Comparison of ENCODE assay signal across 8 cellular contexts in genomic region chr5:36241636-36242533, GRCh38. TPM values are rescaled to one million over a fixed set of nuclear protein-coding genes. Genes with fewer than 3 reads are reported as not detected.
DNase-seq lines count a peak whose midpoint lies in the region; ATAC-seq and TF ChIP-seq lines count a peak whose summit lies in the region.

TSS of gene NADK2 (minus strand) at chr5:36241925. CDS start at chr5:36241798, 127 bp downstream.

- POLR2A ChIA-PET in activated CD4-positive, alpha-beta T cell treated with anti-CD3 and anti-CD28 coated beads, Interleukin-2, amount 10 ng/mL, durations not matched to agents 7 days and 5 days (lab: Charles Lee): interaction anchor here (0.5 to 1.2 kb wide), 4 partner anchors 90 to 464 kb away, joined by 3 read pairs; partner anchors contain the start of genes LMBRD2 and SKP2

- CTCF ChIA-PET in activated CD4-positive, alpha-beta T cell treated with anti-CD3 and anti-CD28 coated beads, Interleukin-2, amount 10 ng/mL, durations not matched to agents 7 days and 5 days (lab: Charles Lee): interaction anchor here (0.7 to 2.8 kb wide), 17 partner anchors 9 to 498 kb away, joined by 3 to 14 read pairs (median 5); no protein-coding TSS in a partner anchor

- H3K36me3 Mint-ChIP-seq in CD14-positive monocyte: no peaks in the 10 kb centered on the region
- no peaks in the 10 kb centered on the region for H3K36me3 Mint-ChIP-seq in activated CD4-positive, alpha-beta T cell treated with anti-CD3 and anti-CD28 coated beads, Interleukin-2, amount 10 ng/mL, durations not matched to agents 7 days and 5 days (ENCODE audit: low read depth)

- peak; percentile 93 for DNase-seq in CD14-positive monocyte (ENCODE audit: low spot score)
- DNase-seq in NCI-H69 (lab: John Stamatoyannopoulos, UW): peak; percentile 97
- peak; percentile 94 for DNase-seq in activated CD4-positive, alpha-beta T cell treated with anti-CD3 and anti-CD28 coated beads, Interleukin-2, amount 10 ng/mL, durations not matched to agents 7 days and 5 days
- DNase-seq in cortex of kidney (lab: John Stamatoyannopoulos, UW): peak; percentile 96
- peak; percentile 94 to 95 for DNase-seq in left colon
- DNase-seq in stimulated activated CD4-positive, alpha-beta T cell treated with anti-CD3 and anti-CD28 coated beads, Interleukin-1b, Interleukin-23, amount 100 ng/mL, for 48 hours: peak; percentile 93

- H3K9me3 Mint-ChIP-seq in CD14-positive monocyte: peaks cover 0 to 2% (median 0%) of the 10 kb centered on the region in 7 donors
- H3K9me3 Mint-ChIP-seq in activated CD4-positive, alpha-beta T cell treated with anti-CD3 and anti-CD28 coated beads, Interleukin-2, amount 10 ng/mL, durations not matched to agents 7 days and 5 days: no peaks in the 10 kb centered on the region

- ATAC-seq in GM19351 (IDR thresholded peaks at IDR 0.05; ENCODE audit: unreplicated experiment) (peak; percentile 83), HG03521 (IDR thresholded peaks at IDR 0.05; ENCODE audit: unreplicated experiment) (peak; percentile 86), left colon (peak; percentile 90)

- peak within 1 kb of the TSS; percentile 89 to 95 for H3K4me3 Mint-ChIP-seq in CD14-positive monocyte
- H3K4me3 Mint-ChIP-seq in activated CD4-positive, alpha-beta T cell treated with anti-CD3 and anti-CD28 coated beads, Interleukin-2, amount 10 ng/mL, durations not matched to agents 7 days and 5 days: peak within 1 kb of the TSS; percentile 88

- peak within 1 kb of the TSS; percentile 82 to 96 (median 89) for H3K27ac Mint-ChIP-seq in CD14-positive monocyte
- peak within 1 kb of the TSS; percentile 97 for H3K27ac Mint-ChIP-seq in activated CD4-positive, alpha-beta T cell treated with anti-CD3 and anti-CD28 coated beads, Interleukin-2, amount 10 ng/mL, durations not matched to agents 7 days and 5 days

- peaks cover 28% of the 10 kb centered on the region for H3K4me1 Mint-ChIP-seq in CD14-positive monocyte
- H3K4me1 Mint-ChIP-seq in activated CD4-positive, alpha-beta T cell treated with anti-CD3 and anti-CD28 coated beads, Interleukin-2, amount 10 ng/mL, durations not matched to agents 7 days and 5 days: peaks cover 39% of the 10 kb centered on the region

- peaks cover 0 to 4% (median 2%) of the 10 kb centered on the region in 3 donors for H3K27me3 Mint-ChIP-seq in CD14-positive monocyte (ENCODE audit: low read depth in 3 of 3)
- peaks cover 2% of the 10 kb centered on the region for H3K27me3 Mint-ChIP-seq in activated CD4-positive, alpha-beta T cell treated with anti-CD3 and anti-CD28 coated beads, Interleukin-2, amount 10 ng/mL, durations not matched to agents 7 days and 5 days

- intact Hi-C loops in CD14-positive monocyte (cut with micrococcal nuclease): loop anchor here (5.0 to 10.0 kb wide), 3 partner anchors 90 to 1327 kb away; partner anchors contain the start of genes LMBRD2 (in 2 of the 2), SKP2 (in 2 of the 2), BRIX1 (in 1 of the 2) and RAD1 (in 1 of the 2)
- intact Hi-C loops in left colon (cut with DNase I, micrococcal nuclease): no loop called here

- TF ChIP-seq CTCF in CD14-positive monocyte (IDR thresholded peaks at IDR 0.05): peak; percentile 68

RNA-seq across cellular contexts. Expression of gene NADK2, which starts in this region (rescaled TPM):
- polyA plus RNA-seq in CD14-positive monocyte: 1 to 10 TPM; 3.3 to 5.9 TPM
- 10 to 100 TPM; 10.3 to 12.4 TPM for total RNA-seq in activated CD4-positive, alpha-beta T cell treated with anti-CD3 and anti-CD28 coated beads, Interleukin-2, amount 10 ng/mL, durations not matched to agents 7 days and 5 days
- total RNA-seq in left colon: 10 to 100 TPM; 26.1 to 29.8 TPM

Comparison
In these comparisons a context has a peak if more than half of its experiments do, and no peak if none do; other contexts are left out.
1. Peak in every context shown above with its lines: DNase-seq and ATAC-seq.
2. intact Hi-C loops: an anchor here in CD14-positive monocyte (5.0 to 10.0 kb wide); none called in left colon.